In the genomic region with DNA sequence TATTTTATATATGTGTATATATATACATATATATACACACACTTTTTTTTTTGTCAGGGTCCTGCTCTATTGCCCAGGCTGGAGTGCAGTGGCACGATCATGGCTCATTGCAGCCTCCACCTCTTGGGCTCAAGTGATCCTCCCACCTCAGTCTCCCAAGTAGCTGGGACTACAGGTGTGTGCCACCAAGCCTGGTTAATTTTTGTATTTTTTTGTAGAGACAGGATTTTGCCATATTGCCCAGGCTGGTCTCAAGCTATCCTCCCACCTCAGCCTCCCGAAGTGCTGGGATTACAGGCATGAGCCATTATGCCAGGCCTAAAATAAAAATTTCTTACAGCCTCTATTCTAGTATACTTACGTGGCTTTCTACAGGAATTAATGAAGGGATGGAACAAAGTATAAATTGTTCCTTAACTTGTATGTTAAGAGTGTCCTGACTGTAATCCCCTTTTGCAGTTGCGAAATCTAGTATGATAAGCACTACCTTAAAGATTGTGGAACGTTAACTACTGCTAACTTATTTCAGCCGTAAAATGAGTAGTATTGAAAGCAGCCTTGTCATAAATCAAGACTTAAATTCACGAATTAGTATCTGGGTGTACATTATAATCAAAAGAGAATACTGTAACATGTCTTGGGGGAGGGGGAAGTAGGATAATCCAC, we compare ENCODE assay signal across 8 cellular contexts. TPM values are rescaled to one million over a fixed set of nuclear protein-coding genes. Genes with fewer than 3 reads are reported as not detected.
DNase-seq lines count a peak whose midpoint lies in the region; ATAC-seq, FAIRE-seq and TF ChIP-seq lines count a peak whose summit lies in the region.

No MANE protein-coding gene starts in this region.

- peak overlapping the region; percentile 99 for H3K4me3 Mint-ChIP-seq in activated naive CD4-positive, alpha-beta T cell treated with anti-CD3 and anti-CD28 coated beads, Interleukin-2, amount 10 ng/mL, durations not matched to agents 7 days and 5 days
- peak overlapping the region; percentile 97 for H3K4me3 Mint-ChIP-seq in activated T-helper 2 cell treated with anti-CD3 and anti-CD28 coated beads, Interferon-gamma antibody, Interleukin-2, Interleukin-4, amounts not matched to agents 10 μg/mL and 5 μg/mL and 100 μg/mL, durations not matched to agents 14 hours and 24 hours and 36 hours (ENCODE audit: low read depth)

- no peaks in the 10 kb centered on the region for H4K20me1 ChIP-seq in keratinocyte (ENCODE audit: control insufficient read depth, extremely low read depth, insufficient read depth, low read length)

- no peaks in the 10 kb centered on the region for H3K27me3 Mint-ChIP-seq in activated naive CD4-positive, alpha-beta T cell treated with anti-CD3 and anti-CD28 coated beads, Interleukin-2, amount 10 ng/mL, durations not matched to agents 7 days and 5 days
- H3K27me3 Mint-ChIP-seq in activated T-helper 2 cell treated with anti-CD3 and anti-CD28 coated beads, Interferon-gamma antibody, Interleukin-2, Interleukin-4, amounts not matched to agents 10 μg/mL and 5 μg/mL and 100 μg/mL, durations not matched to agents 14 hours and 24 hours and 36 hours (ENCODE audit: low read depth) = peaks cover 4% of the 10 kb centered on the region

- ATAC-seq in sciatic nerve = no peak

- intact Hi-C loops in activated T-helper 2 cell treated with anti-CD3 and anti-CD28 coated beads, Interferon-gamma antibody, Interleukin-2, Interleukin-4, amounts not matched to agents 10 μg/mL and 5 μg/mL and 100 μg/mL, durations not matched to agents 14 hours and 24 hours and 36 hours (cut with micrococcal nuclease) = no loop called here
- intact Hi-C loops in sciatic nerve (cut with DNase I) = loop anchor here (10.0 kb wide), 1 partner anchor 213 kb away; the partner anchor contains the start of gene PRR5L

- H3K36me3 ChIP-seq in keratinocyte (ENCODE audit: control insufficient read depth in 2 of 2, extremely low read depth in 1 of 2, insufficient read depth in 2 of 2, low read length in 2 of 2) (no peaks in the 10 kb centered on the region), thymus (ENCODE audit: control insufficient read depth, insufficient read depth) (no peaks in the 10 kb centered on the region)

- FAIRE-seq in keratinocyte (lab: Jason Lieb, UNC) = no peak

- H3K9me3 ChIP-seq in keratinocyte (ENCODE audit: control insufficient read depth, low read depth, low read length) (no peaks in the 10 kb centered on the region), thymus (ENCODE audit: control insufficient read depth) (no peaks in the 10 kb centered on the region)

- peak overlapping the region; percentile 3 for H3K9ac ChIP-seq in keratinocyte (ENCODE audit: control insufficient read depth, extremely low read depth, insufficient read depth, low read length)

- H3K4me3 ChIP-seq in keratinocyte (ENCODE audit: control insufficient read depth in 2 of 3, extremely low read depth in 1 of 3, insufficient read depth in 2 of 3, low read depth in 1 of 3, low read length in 3 of 3) = peak overlapping the region; percentile 92 to 96 (median 95)
- H3K4me3 ChIP-seq in thymus (ENCODE audit: low read length) = peak overlapping the region; percentile 76

- dilution Hi-C loops in keratinocyte (cut with MboI; ENCODE audit: extremely low pct_ligation_motif_present, low sequenced_read_pairs) = no loop called here

- no peaks in the 10 kb centered on the region for H3K9me1 ChIP-seq in keratinocyte (ENCODE audit: control insufficient read depth, extremely low read depth, insufficient read depth, low read length)

- peaks cover 30% of the 10 kb centered on the region for H3K4me1 Mint-ChIP-seq in activated naive CD4-positive, alpha-beta T cell treated with anti-CD3 and anti-CD28 coated beads, Interleukin-2, amount 10 ng/mL, durations not matched to agents 7 days and 5 days
- peaks cover 29% of the 10 kb centered on the region for H3K4me1 Mint-ChIP-seq in activated T-helper 2 cell treated with anti-CD3 and anti-CD28 coated beads, Interferon-gamma antibody, Interleukin-2, Interleukin-4, amounts not matched to agents 10 μg/mL and 5 μg/mL and 100 μg/mL, durations not matched to agents 14 hours and 24 hours and 36 hours (ENCODE audit: low read depth)

- 86% methylated on average over 7 of the region's 7 CpGs for WGBS in thymus

- no peak overlapping the region for H2AFZ ChIP-seq in keratinocyte (ENCODE audit: control insufficient read depth, low read length)

- H3K4me1 ChIP-seq in keratinocyte (ENCODE audit: control insufficient read depth, extremely low read depth, insufficient read depth, low read length) (peaks cover 15% of the 10 kb centered on the region), thymus (ENCODE audit: control insufficient read depth, insufficient read depth, low read length) (peaks cover 4% of the 10 kb centered on the region)

- H3K36me3 Mint-ChIP-seq in activated naive CD4-positive, alpha-beta T cell treated with anti-CD3 and anti-CD28 coated beads, Interleukin-2, amount 10 ng/mL, durations not matched to agents 7 days and 5 days = peaks cover 18% of the 10 kb centered on the region
- H3K36me3 Mint-ChIP-seq in activated T-helper 2 cell treated with anti-CD3 and anti-CD28 coated beads, Interferon-gamma antibody, Interleukin-2, Interleukin-4, amounts not matched to agents 10 μg/mL and 5 μg/mL and 100 μg/mL, durations not matched to agents 14 hours and 24 hours and 36 hours (ENCODE audit: low read depth) = peaks cover 13% of the 10 kb centered on the region

- H3K4me2 ChIP-seq in keratinocyte (ENCODE audit: control insufficient read depth, extremely low read depth, insufficient read depth, low read depth, low read length) = peak overlapping the region; percentile 80

- H3K79me2 ChIP-seq in keratinocyte (ENCODE audit: control insufficient read depth, insufficient read depth, low read length) = peaks cover 61% of the 10 kb centered on the region

- H3K27ac ChIP-seq in keratinocyte (ENCODE audit: control insufficient read depth, insufficient read depth, low read length) (no peak overlapping the region), thymus (ENCODE audit: low read depth) (no peak overlapping the region)

- CTCF ChIA-PET in activated naive CD4-positive, alpha-beta T cell treated with anti-CD3 and anti-CD28 coated beads, Interleukin-2, amount 10 ng/mL, durations not matched to agents 7 days and 5 days (lab: Charles Lee) = interaction anchor here (0.6 to 3.2 kb wide), 8 partner anchors 15 to 218 kb away, joined by 3 to 17 read pairs (median 4); no protein-coding TSS in a partner anchor

- no peak overlapping the region for H3K27ac Mint-ChIP-seq in activated naive CD4-positive, alpha-beta T cell treated with anti-CD3 and anti-CD28 coated beads, Interleukin-2, amount 10 ng/mL, durations not matched to agents 7 days and 5 days
- peak overlapping the region; percentile 2 for H3K27ac Mint-ChIP-seq in activated T-helper 2 cell treated with anti-CD3 and anti-CD28 coated beads, Interferon-gamma antibody, Interleukin-2, Interleukin-4, amounts not matched to agents 10 μg/mL and 5 μg/mL and 100 μg/mL, durations not matched to agents 14 hours and 24 hours and 36 hours

- TF ChIP-seq CTCF in keratinocyte (optimal IDR thresholded peaks at IDR 0.05 in 1 of 3, IDR thresholded peaks at IDR 0.05 in 1 of 3, conservative IDR thresholded peaks at IDR 0.05 in 1 of 3; ENCODE audit: extremely low read depth in 1 of 3, insufficient read depth in 2 of 3, low read length in 3 of 3) = no peak

- H3K9me3 Mint-ChIP-seq in activated naive CD4-positive, alpha-beta T cell treated with anti-CD3 and anti-CD28 coated beads, Interleukin-2, amount 10 ng/mL, durations not matched to agents 7 days and 5 days = no peaks in the 10 kb centered on the region
- no peaks in the 10 kb centered on the region for H3K9me3 Mint-ChIP-seq in activated T-helper 2 cell treated with anti-CD3 and anti-CD28 coated beads, Interferon-gamma antibody, Interleukin-2, Interleukin-4, amounts not matched to agents 10 μg/mL and 5 μg/mL and 100 μg/mL, durations not matched to agents 14 hours and 24 hours and 36 hours

- DNase-seq in activated naive CD4-positive, alpha-beta T cell treated with anti-CD3 and anti-CD28 coated beads, Interleukin-2, amount 10 ng/mL, durations not matched to agents 7 days and 5 days = no peak
- no peak for DNase-seq in activated naive CD4-positive, alpha-beta T cell treated with anti-CD3 and anti-CD28 coated beads, Interleukin-2, amount 50 U/mL, for 16 hours
- DNase-seq in activated T-helper 2 cell treated with anti-CD3 and anti-CD28 coated beads, Interferon-gamma antibody, Interleukin-2, Interleukin-4, amounts not matched to agents 10 μg/mL and 5 μg/mL and 100 μg/mL, durations not matched to agents 14 hours and 24 hours and 36 hours (ENCODE audit: low spot score) = no peak
- DNase-seq in keratinocyte (ENCODE audit: low read depth, low spot score) (no peak), sciatic nerve (ENCODE audit: low spot score) (no peak), NCI-H1436 (lab: John Stamatoyannopoulos, UW) (no peak), cerebellar nuclear complex (lab: John Stamatoyannopoulos, UW) (no peak)

- H3K27me3 ChIP-seq in keratinocyte (ENCODE audit: control insufficient read depth, extremely low read depth, insufficient read depth, low read length) (no peaks in the 10 kb centered on the region), thymus (ENCODE audit: control insufficient read depth, insufficient read depth) (no peaks in the 10 kb centered on the region)

RNA-seq across cellular contexts. Expression of gene TRAF6, which starts 2.1 kb away (rescaled TPM):
- 9.0 and 10.2 TPM in 2 replicates for total RNA-seq in activated T-helper 2 cell treated with anti-CD3 and anti-CD28 coated beads, Interferon-gamma antibody, Interleukin-2, Interleukin-4, amounts not matched to agents 10 μg/mL and 5 μg/mL and 100 μg/mL, durations not matched to agents 14 hours and 24 hours and 36 hours
- 12.6 to 15.1 TPM (median 12.6 TPM) in 3 replicates for polyA plus RNA-seq in keratinocyte
- polyA plus RNA-seq in keratinocyte (2011; ENCODE audit: low read depth) = 3.7 TPM
- 6.2 and 11.2 TPM in 2 replicates for polyA plus RNA-seq in keratinocyte (2011; cell fraction: cytosol; rRNA removed)
- 17.4 and 19.0 TPM in 2 replicates for polyA plus RNA-seq in keratinocyte (2011; cell fraction: nucleus; rRNA removed)
- polyA plus RNA-seq in keratinocyte (2012; ENCODE audit: low replicate concordance) = 8.9 and 9.2 TPM in 2 replicates
- polyA minus RNA-seq in keratinocyte = 18.3 to 21.8 TPM (median 20.6 TPM) in 3 replicates
- polyA minus RNA-seq in keratinocyte (2011; cell fraction: cytosol; rRNA and poly(A)+ RNA removed) = 8.8 TPM
- polyA minus RNA-seq in keratinocyte (2011; cell fraction: nucleus; rRNA and poly(A)+ RNA removed) = 14.0 and 23.5 TPM in 2 replicates
- polyA plus RNA-seq in thymus = 5.0 TPM
- 16.6 TPM for total RNA-seq in sciatic nerve

RNA-seq across cellular contexts. Expression of gene RAG1, which starts 59.9 kb away (rescaled TPM):
- total RNA-seq in activated T-helper 2 cell treated with anti-CD3 and anti-CD28 coated beads, Interferon-gamma antibody, Interleukin-2, Interleukin-4, amounts not matched to agents 10 μg/mL and 5 μg/mL and 100 μg/mL, durations not matched to agents 14 hours and 24 hours and 36 hours = 0.05 and 0.21 TPM in 2 replicates
- polyA plus RNA-seq in keratinocyte (0.42 to 1.3 TPM (median 1.2 TPM) in 3 replicates), thymus (24.6 TPM)
- polyA plus RNA-seq in keratinocyte (2011; ENCODE audit: low read depth) = 0.06 TPM
- polyA plus RNA-seq in keratinocyte (2011; cell fraction: cytosol; rRNA removed) = 0.55 and 0.90 TPM in 2 replicates
- polyA plus RNA-seq in keratinocyte (2011; cell fraction: nucleus; rRNA removed) = 1.00 and 1.3 TPM in 2 replicates
- polyA plus RNA-seq in keratinocyte (2012; ENCODE audit: low replicate concordance) = 0.95 and 1.1 TPM in 2 replicates
- 0.26 to 1.2 TPM (median 0.89 TPM) in 3 replicates for polyA minus RNA-seq in keratinocyte
- 0.38 TPM for polyA minus RNA-seq in keratinocyte (2011; cell fraction: cytosol; rRNA and poly(A)+ RNA removed)
- polyA minus RNA-seq in keratinocyte (2011; cell fraction: nucleus; rRNA and poly(A)+ RNA removed) = 0.74 and 2.4 TPM in 2 replicates
- total RNA-seq in sciatic nerve = 0.67 TPM
